In the genomic region with DNA sequence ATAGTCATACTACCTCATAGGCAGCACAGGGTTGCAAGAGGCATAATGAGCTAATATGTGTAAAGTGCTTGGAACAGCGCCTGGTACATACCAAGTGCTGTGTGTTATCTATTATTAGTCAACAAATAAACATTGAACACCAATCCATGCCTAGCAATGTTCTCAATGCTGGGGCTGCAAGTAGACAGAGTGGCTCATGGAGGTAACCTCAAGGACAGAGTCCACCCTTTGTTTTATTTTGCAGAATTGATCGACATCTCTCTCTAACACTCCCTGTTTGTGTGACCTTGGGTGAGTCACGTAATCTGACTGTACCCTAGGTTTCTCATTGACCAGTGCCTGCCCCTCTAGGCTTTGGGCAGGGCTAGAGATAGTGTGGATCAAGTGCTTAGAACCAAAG, we compare ENCODE assay signal across 29 cellular contexts.
"Had no signal": no experiment of that assay in that cellular context is flagged by ENCODE, and none has a peak within 500 bp of the region (broad histone marks: within the 10 kb centered on the region; RNA-seq: fewer than 3 reads in every experiment).

No MANE protein-coding gene starts in this region.

- H3K4me3 ChIP-seq: ascending aorta, coronary artery, dorsolateral prefrontal cortex had no signal

- H3K9me3 ChIP-seq: ascending aorta had no signal

- H3K36me3 Mint-ChIP-seq: activated CD4-positive, alpha-beta memory T cell treated with anti-CD3 and anti-CD28 coated beads for 36 hours; activated CD8-positive, alpha-beta memory T cell treated with anti-CD3 and anti-CD28 coated beads, Interleukin-2, amount 10 ng/mL, durations not matched to agents 7 days and 5 days; activated naive CD4-positive, alpha-beta T cell treated with anti-CD3 and anti-CD28 coated beads, Interleukin-2, amount 10 ng/mL, durations not matched to agents 7 days and 5 days; activated naive CD4-positive, alpha-beta T cell treated with anti-CD3 and anti-CD28 coated beads, Interleukin-2, amount 50 U/mL, for 72 hours; activated naive CD8-positive, alpha-beta T cell treated with anti-CD3 and anti-CD28 coated beads, Interleukin-2, amount 10 ng/mL, durations not matched to agents 7 days and 5 days had no signal

- H3K27ac ChIP-seq: ascending aorta, brain microvascular endothelial cell, coronary artery, dorsolateral prefrontal cortex had no signal

- DNase-seq: activated CD4-positive, alpha-beta memory T cell treated with anti-CD3 and anti-CD28 coated beads for 36 hours; activated CD4-positive, alpha-beta T cell treated with anti-CD3 and anti-CD28 coated beads for 36 hours; activated CD4-positive, alpha-beta T cell treated with anti-CD3 and anti-CD28 coated beads, Interleukin-2, amount 10 ng/mL, durations not matched to agents 24 days and 14 days; activated CD4-positive, CD25-positive, alpha-beta regulatory T cell; activated CD4-positive, CD25-positive, alpha-beta regulatory T cell treated with anti-CD3 and anti-CD28 coated beads, Interleukin-2, amount 50 U/mL, for 72 hours; activated CD8-positive, alpha-beta memory T cell treated with anti-CD3 and anti-CD28 coated beads, Interleukin-2, amount 10 ng/mL, durations not matched to agents 7 days and 5 days; activated CD8-positive, alpha-beta memory T cell treated with anti-CD3 and anti-CD28 coated beads, Interleukin-2, amount 50 U/mL, for 4 hours; activated CD8-positive, alpha-beta T cell treated with anti-CD3 and anti-CD28 coated beads, Interleukin-2, amount 10 ng/mL, durations not matched to agents 7 days and 5 days; activated effector memory CD4-positive, alpha-beta T cell treated with anti-CD3 and anti-CD28 coated beads, Interleukin-2, amount 50 U/mL, for 16 hours; activated naive CD4-positive, alpha-beta T cell treated with anti-CD3 and anti-CD28 coated beads, Interleukin-2, amount 10 ng/mL, durations not matched to agents 7 days and 5 days; activated naive CD8-positive, alpha-beta T cell treated with anti-CD3 and anti-CD28 coated beads, Interleukin-2, amount 10 ng/mL, durations not matched to agents 7 days and 5 days; activated T-cell treated with anti-CD3 and anti-CD28 coated beads, Interleukin-2, amount 50 U/mL, for 1 hour; activated T-cell treated with anti-CD3 and anti-CD28 coated beads, Interleukin-2, amount 50 U/mL, for 48 hours; brain microvascular endothelial cell; dorsolateral prefrontal cortex; effector memory CD4-positive, alpha-beta T cell; endodermal cell; foreskin fibroblast; head of caudate nucleus; T-helper 2 cell had no signal

- ATAC-seq: activated CD4-positive, alpha-beta T cell treated with anti-CD3 and anti-CD28 coated beads for 36 hours; activated CD8-positive, alpha-beta memory T cell treated with anti-CD3 and anti-CD28 coated beads, Interleukin-2, amount 10 ng/mL, durations not matched to agents 7 days and 5 days; activated CD8-positive, alpha-beta T cell treated with anti-CD3 and anti-CD28 coated beads, Interleukin-2, amount 10 ng/mL, durations not matched to agents 7 days and 5 days; activated naive CD4-positive, alpha-beta T cell treated with anti-CD3 and anti-CD28 coated beads, Interleukin-2, amount 50 U/mL, for 72 hours; esophagus mucosa had no signal

- H3K4me1 Mint-ChIP-seq: activated CD4-positive, alpha-beta T cell treated with anti-CD3 and anti-CD28 coated beads for 36 hours; activated CD4-positive, alpha-beta T cell treated with anti-CD3 and anti-CD28 coated beads, Interleukin-2, amount 10 ng/mL, durations not matched to agents 24 days and 14 days; activated CD8-positive, alpha-beta memory T cell treated with anti-CD3 and anti-CD28 coated beads, Interleukin-2, amount 10 ng/mL, durations not matched to agents 7 days and 5 days; activated naive CD4-positive, alpha-beta T cell treated with anti-CD3 and anti-CD28 coated beads, Interleukin-2, amount 10 ng/mL, durations not matched to agents 7 days and 5 days; activated naive CD8-positive, alpha-beta T cell treated with anti-CD3 and anti-CD28 coated beads, Interleukin-2, amount 10 ng/mL, durations not matched to agents 7 days and 5 days; central memory CD8-positive, alpha-beta T cell had no signal

- FAIRE-seq: frontal cortex had no signal

- H3K9me3 Mint-ChIP-seq: activated CD4-positive, alpha-beta memory T cell treated with anti-CD3 and anti-CD28 coated beads for 36 hours; activated CD4-positive, alpha-beta T cell treated with anti-CD3 and anti-CD28 coated beads, Interleukin-2, amount 10 ng/mL, durations not matched to agents 24 days and 14 days; activated naive CD8-positive, alpha-beta T cell treated with anti-CD3 and anti-CD28 coated beads, Interleukin-2, amount 10 ng/mL, durations not matched to agents 7 days and 5 days; activated T-helper 1 cell treated with anti-CD3 and anti-CD28 coated beads, Interleukin-12 subunit alpha, Interleukin-12 subunit beta, Interleukin-2, Interleukin-4 antibody, amounts not matched to agents 30 ng/mL and 10 ng/mL and 1 ng/mL, durations not matched to agents 14 hours and 24 hours and 36 hours; activated T-helper 2 cell treated with anti-CD3 and anti-CD28 coated beads, Interferon-gamma antibody, Interleukin-2, Interleukin-4, amounts not matched to agents 10 μg/mL and 5 μg/mL and 100 μg/mL, durations not matched to agents 14 hours and 24 hours and 36 hours; dendritic cell treated with granulocyte-macrophage colony-stimulating factor and Interleukin-4, amounts not matched to agents 40 ng/mL and 50 ng/mL, for 4 days had no signal

- H3K27me3 Mint-ChIP-seq: activated CD4-positive, alpha-beta T cell treated with anti-CD3 and anti-CD28 coated beads, Interleukin-2, amount 10 ng/mL, durations not matched to agents 24 days and 14 days; activated CD8-positive, alpha-beta memory T cell treated with anti-CD3 and anti-CD28 coated beads, Interleukin-2, amount 10 ng/mL, durations not matched to agents 7 days and 5 days; activated naive CD4-positive, alpha-beta T cell treated with anti-CD3 and anti-CD28 coated beads, Interleukin-2, amount 10 ng/mL, durations not matched to agents 7 days and 5 days had no signal

- H3K4me1 ChIP-seq: ascending aorta had no signal

- H3K27ac Mint-ChIP-seq: activated CD4-positive, alpha-beta memory T cell treated with anti-CD3 and anti-CD28 coated beads for 36 hours; activated CD4-positive, alpha-beta T cell treated with anti-CD3 and anti-CD28 coated beads for 36 hours; activated CD4-positive, alpha-beta T cell treated with anti-CD3 and anti-CD28 coated beads, Interleukin-2, amount 10 ng/mL, durations not matched to agents 24 days and 14 days; activated CD8-positive, alpha-beta memory T cell treated with anti-CD3 and anti-CD28 coated beads, Interleukin-2, amount 10 ng/mL, durations not matched to agents 7 days and 5 days; activated CD8-positive, alpha-beta T cell treated with anti-CD3 and anti-CD28 coated beads, Interleukin-2, amount 10 ng/mL, durations not matched to agents 7 days and 5 days; activated naive CD4-positive, alpha-beta T cell treated with anti-CD3 and anti-CD28 coated beads, Interleukin-2, amount 10 ng/mL, durations not matched to agents 7 days and 5 days; activated naive CD4-positive, alpha-beta T cell treated with anti-CD3 and anti-CD28 coated beads, Interleukin-2, amount 50 U/mL, for 72 hours; activated naive CD8-positive, alpha-beta T cell treated with anti-CD3 and anti-CD28 coated beads, Interleukin-2, amount 10 ng/mL, durations not matched to agents 7 days and 5 days; activated T-helper 1 cell treated with anti-CD3 and anti-CD28 coated beads, Interleukin-12 subunit alpha, Interleukin-12 subunit beta, Interleukin-2, Interleukin-4 antibody, amounts not matched to agents 30 ng/mL and 10 ng/mL and 1 ng/mL, durations not matched to agents 14 hours and 24 hours and 36 hours; activated T-helper 2 cell treated with anti-CD3 and anti-CD28 coated beads, Interferon-gamma antibody, Interleukin-2, Interleukin-4, amounts not matched to agents 10 μg/mL and 5 μg/mL and 100 μg/mL, durations not matched to agents 14 hours and 24 hours and 36 hours; dendritic cell treated with granulocyte-macrophage colony-stimulating factor and Interleukin-4, amounts not matched to agents 40 ng/mL and 50 ng/mL, for 4 days; endodermal cell had no signal

- H3K27me3 ChIP-seq: ascending aorta, brain microvascular endothelial cell, dorsolateral prefrontal cortex had no signal

- H3K36me3 ChIP-seq: ascending aorta, brain microvascular endothelial cell had no signal

- H3K4me3 Mint-ChIP-seq: activated CD4-positive, alpha-beta memory T cell treated with anti-CD3 and anti-CD28 coated beads for 36 hours; activated CD4-positive, alpha-beta T cell treated with anti-CD3 and anti-CD28 coated beads for 36 hours; activated CD4-positive, alpha-beta T cell treated with anti-CD3 and anti-CD28 coated beads, Interleukin-2, amount 10 ng/mL, durations not matched to agents 24 days and 14 days; activated CD8-positive, alpha-beta memory T cell treated with anti-CD3 and anti-CD28 coated beads, Interleukin-2, amount 10 ng/mL, durations not matched to agents 7 days and 5 days; activated CD8-positive, alpha-beta T cell treated with anti-CD3 and anti-CD28 coated beads, Interleukin-2, amount 10 ng/mL, durations not matched to agents 7 days and 5 days; activated naive CD4-positive, alpha-beta T cell treated with anti-CD3 and anti-CD28 coated beads, Interleukin-2, amount 10 ng/mL, durations not matched to agents 7 days and 5 days; activated naive CD8-positive, alpha-beta T cell treated with anti-CD3 and anti-CD28 coated beads, Interleukin-2, amount 10 ng/mL, durations not matched to agents 7 days and 5 days; activated T-helper 1 cell treated with anti-CD3 and anti-CD28 coated beads, Interleukin-12 subunit alpha, Interleukin-12 subunit beta, Interleukin-2, Interleukin-4 antibody, amounts not matched to agents 30 ng/mL and 10 ng/mL and 1 ng/mL, durations not matched to agents 14 hours and 24 hours and 36 hours; central memory CD8-positive, alpha-beta T cell; dendritic cell treated with granulocyte-macrophage colony-stimulating factor and Interleukin-4, amounts not matched to agents 40 ng/mL and 50 ng/mL, for 4 days; endodermal cell had no signal
